Comparison of ENCODE assay signal across 8 cellular contexts in the genomic region with DNA sequence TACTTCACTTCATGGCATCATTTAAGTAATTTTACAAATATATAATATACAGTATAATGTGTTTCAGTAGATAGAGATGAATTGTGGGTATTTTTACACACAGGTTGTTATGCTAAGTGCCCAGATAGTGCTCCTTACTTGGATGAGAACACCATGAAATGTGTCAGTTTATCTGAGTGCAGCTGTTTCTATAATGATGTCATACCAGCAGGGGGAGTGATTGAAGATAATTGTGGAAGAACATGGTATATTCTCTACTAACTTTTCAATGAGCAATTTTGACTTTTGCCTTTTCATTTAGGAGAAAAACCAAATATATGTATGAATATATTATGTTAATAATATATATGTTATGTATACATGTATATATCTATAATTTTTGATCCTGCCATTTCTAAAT.
DNase-seq lines count a peak whose midpoint lies in the region; ATAC-seq, FAIRE-seq and TF ChIP-seq lines count a peak whose summit lies in the region.

No MANE protein-coding gene starts in this region.

- no peaks in the 10 kb centered on the region for H3K9me2 ChIP-seq in hepatocyte (replicated peaks; ENCODE audit: insufficient read depth)

- H3K4me1 ChIP-seq in hepatocyte (ENCODE audit: insufficient read depth), result no peaks in the 10 kb centered on the region
- H3K4me1 ChIP-seq in naive thymus-derived CD4-positive, alpha-beta T cell (ENCODE audit: control insufficient read depth in 2 of 2, insufficient read depth in 2 of 2, low read length in 2 of 2), result no peaks in the 10 kb centered on the region

- no peaks in the 10 kb centered on the region for H3K4me1 Mint-ChIP-seq in naive thymus-derived CD4-positive, alpha-beta T cell

- no peak overlapping the region for H3K27ac ChIP-seq in hepatocyte
- no peak overlapping the region for H3K27ac ChIP-seq in naive thymus-derived CD4-positive, alpha-beta T cell (ENCODE audit: low read depth, low read length)

- H3K36me3 ChIP-seq in hepatocyte (replicated peaks; ENCODE audit: insufficient read depth, low read depth), result no peaks in the 10 kb centered on the region
- H3K36me3 ChIP-seq in naive thymus-derived CD4-positive, alpha-beta T cell (ENCODE audit: control insufficient read depth in 2 of 3, insufficient read depth in 3 of 3, low read length in 3 of 3), result no peaks in the 10 kb centered on the region

- H3K27ac Mint-ChIP-seq in naive thymus-derived CD4-positive, alpha-beta T cell, result no peak overlapping the region

- DNase-seq in EH (ENCODE audit: low read depth), result peak; percentile 5
- DNase-seq in HCEC 1CT, result peak; percentile 12
- peak; percentile 63 for DNase-seq in NCI-H69 (lab: John Stamatoyannopoulos, UW)
- DNase-seq in hepatocyte (ENCODE audit: low spot score), result peak; percentile 31
- no peak for DNase-seq in naive thymus-derived CD4-positive, alpha-beta T cell
- DNase-seq in central memory CD4-positive, alpha-beta T cell, result no peak
- no peak for DNase-seq in HTR-8/SVneo (ENCODE audit: insufficient read length, low spot score)
- no peak for DNase-seq in activated CD4-positive, alpha-beta T cell treated with anti-CD3 and anti-CD28 coated beads for 1 hour

- no peak for FAIRE-seq in HTR-8/SVneo (lab: Jason Lieb, UNC)

- no peak overlapping the region for H3K4me3 Mint-ChIP-seq in naive thymus-derived CD4-positive, alpha-beta T cell

- no peaks in the 10 kb centered on the region for H3K27me3 Mint-ChIP-seq in naive thymus-derived CD4-positive, alpha-beta T cell

- no peaks in the 10 kb centered on the region for H3K36me3 Mint-ChIP-seq in naive thymus-derived CD4-positive, alpha-beta T cell

- TF ChIP-seq CTCF in hepatocyte (IDR thresholded peaks at IDR 0.05; ENCODE audit: poor library complexity), result peak; percentile 37

- H3K9me3 Mint-ChIP-seq in naive thymus-derived CD4-positive, alpha-beta T cell, result peaks cover 0 to 4% (median 0%) of the 10 kb centered on the region in 11 donors

- H3K4me3 ChIP-seq in hepatocyte, result no peak overlapping the region
- H3K4me3 ChIP-seq in naive thymus-derived CD4-positive, alpha-beta T cell (ENCODE audit: low read length), result no peak overlapping the region

- no peaks in the 10 kb centered on the region for H3K9me3 ChIP-seq in hepatocyte (ENCODE audit: low read depth)
- H3K9me3 ChIP-seq in naive thymus-derived CD4-positive, alpha-beta T cell (ENCODE audit: control insufficient read depth in 2 of 3, low read length in 3 of 3), result no peaks in the 10 kb centered on the region

- no peak overlapping the region for H2AFZ ChIP-seq in hepatocyte

- POLR2A ChIA-PET in naive thymus-derived CD4-positive, alpha-beta T cell (lab: Charles Lee), result no interaction called here

- no peaks in the 10 kb centered on the region for H4K20me1 ChIP-seq in hepatocyte (ENCODE audit: insufficient read depth, poor library complexity, severe bottlenecking)

- no peak overlapping the region for H3K4me2 ChIP-seq in hepatocyte

- intact Hi-C loops in naive thymus-derived CD4-positive, alpha-beta T cell (cut with micrococcal nuclease), result no loop called here

- no peaks in the 10 kb centered on the region for H3K27me3 ChIP-seq in hepatocyte
- no peaks in the 10 kb centered on the region for H3K27me3 ChIP-seq in naive thymus-derived CD4-positive, alpha-beta T cell (ENCODE audit: control insufficient read depth in 2 of 2, insufficient read depth in 2 of 2, low read length in 2 of 2)

- no peaks in the 10 kb centered on the region for H3K79me2 ChIP-seq in hepatocyte

- CTCF ChIA-PET in naive thymus-derived CD4-positive, alpha-beta T cell (lab: Charles Lee), result no interaction called here

- no peak for ATAC-seq in naive thymus-derived CD4-positive, alpha-beta T cell

Comparison
In these comparisons a context has a peak if more than half of its experiments do, and no peak if none do; other contexts are left out.
1. DNase-seq: peak in EH (single experiment), HCEC 1CT (single experiment), NCI-H69 (single experiment) and hepatocyte (single experiment); none in naive thymus-derived CD4-positive, alpha-beta T cell (0 of 9), central memory CD4-positive, alpha-beta T cell (single experiment), HTR-8/SVneo (single experiment) and activated CD4-positive, alpha-beta T cell treated with anti-CD3 and anti-CD28 coated beads for 1 hour (single experiment).